ENCODE assay signal across 14 cellular contexts in the genomic region with DNA sequence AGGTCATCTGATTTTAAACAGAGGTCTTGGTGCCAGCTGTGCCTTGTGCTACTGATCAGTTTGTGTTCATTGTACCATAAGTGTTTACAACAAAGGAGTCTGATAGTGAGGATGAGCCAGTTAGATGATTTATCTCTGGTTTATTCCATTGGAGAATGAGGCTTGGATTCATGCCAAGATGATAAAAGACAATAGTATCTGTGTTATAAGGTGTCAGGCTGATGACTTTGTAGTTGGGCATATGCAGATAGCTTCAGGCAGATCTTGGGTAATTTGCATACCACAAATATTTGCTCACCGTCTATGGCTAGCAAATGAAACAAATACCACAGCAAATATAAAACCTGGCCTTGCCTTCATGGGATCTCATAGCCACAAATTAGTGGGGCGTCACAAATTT. TPM values are rescaled to one million over a fixed set of nuclear protein-coding genes. Genes with fewer than 3 reads are reported as not detected.
DNase-seq lines count a peak whose midpoint lies in the region.
"Had no signal": no experiment of that assay in that cellular context is flagged by ENCODE, and none has a peak within 500 bp of the region (broad histone marks: within the 10 kb centered on the region; RNA-seq: fewer than 3 reads in every experiment).

No MANE protein-coding gene starts in this region.

- DNase-seq in NCI-H1105 treated with DMSO at 0.1 percent for 48 hours (lab: John Stamatoyannopoulos, UW) (peak; percentile 48), NCI-H1105 (lab: John Stamatoyannopoulos, UW) (no peak), NCI-H2029 treated with DMSO at 0.1 percent for 48 hours (lab: John Stamatoyannopoulos, UW) (peak; percentile 82), amniotic epithelial cell (ENCODE audit: low read depth) (peak; percentile 62), myocyte (ENCODE audit: low read depth) (peak; percentile 2), UCSD-AML1 (lab: John Stamatoyannopoulos, UW; ENCODE audit: unreplicated experiment) (no peak), amniotic stem cell (lab: John Stamatoyannopoulos, UW) (no peak)
- DNase-seq in stimulated activated CD4-positive, alpha-beta T cell treated with anti-CD3 and anti-CD28 coated beads, Interleukin-15, amount 100 ng/mL, for 24 hours: no peak
- DNase-seq: activated CD8-positive, alpha-beta T cell treated with anti-CD3 and anti-CD28 coated beads, Interleukin-2, amount 10 ng/mL, durations not matched to agents 7 days and 5 days; activated effector memory CD4-positive, alpha-beta T cell treated with anti-CD3 and anti-CD28 coated beads, Interleukin-2, amount 50 U/mL, for 16 hours; brain microvascular endothelial cell; gastrocnemius medialis; NCI-H774; stimulated activated CD4-positive, alpha-beta T cell treated with anti-CD3 and anti-CD28 coated beads, Interleukin-12 subunit alpha, Interleukin-12 subunit beta, amount 100 ng/mL, for 4 hours had no signal

RNA-seq across cellular contexts. Expression of a gene that starts 43.3 kb away (rescaled TPM):
- total RNA-seq in myocyte: 30.4 and 51.2 TPM in 2 replicates
- polyA plus RNA-seq in myocyte (2012): 10.4 TPM

Comparison
In these comparisons a context has a peak if more than half of its experiments do, and no peak if none do; other contexts are left out.
1. DNase-seq: peak in NCI-H1105 treated with DMSO at 0.1 percent for 48 hours (single experiment), NCI-H2029 treated with DMSO at 0.1 percent for 48 hours (single experiment), amniotic epithelial cell (single experiment) and myocyte (single experiment); none in NCI-H1105 (single experiment), stimulated activated CD4-positive, alpha-beta T cell treated with anti-CD3 and anti-CD28 coated beads, Interleukin-15, amount 100 ng/mL, for 24 hours (single experiment), UCSD-AML1 (single experiment) and amniotic stem cell (single experiment).